ENCODE assay signal across 8 cellular contexts in genomic region chr16:1929578-1930337, GRCh38. TPM values are rescaled to one million over a fixed set of nuclear protein-coding genes. Genes with fewer than 3 reads are reported as not detected.
DNase-seq lines count a peak whose midpoint lies in the region; ATAC-seq and TF ChIP-seq lines count a peak whose summit lies in the region.

No MANE protein-coding gene starts in this region.

- peak; percentile 62 for ATAC-seq in GM19468 (IDR thresholded peaks at IDR 0.05; ENCODE audit: extremely low read depth, unreplicated experiment)

- H3K27me3 ChIP-seq in NT2/D1 (ENCODE audit: insufficient read depth, insufficient read length), result peaks cover 8% of the 10 kb centered on the region

- peaks cover 20% of the 10 kb centered on the region for H3K4me1 ChIP-seq in NT2/D1 (ENCODE audit: insufficient read depth, insufficient read length)

- H3K9me3 ChIP-seq in NT2/D1 (ENCODE audit: insufficient read depth, low read length), result peaks cover 8% of the 10 kb centered on the region; the same call in 1 of the 2 replicates

- H3K9ac ChIP-seq in NT2/D1 (ENCODE audit: insufficient read length, low read depth), result peak overlapping the region; percentile 61

- H3K36me3 ChIP-seq in NT2/D1 (ENCODE audit: insufficient read depth, insufficient read length, low read length), result no peaks in the 10 kb centered on the region

- peak; percentile 73 for TF ChIP-seq CTCF in epithelial cell of proximal tubule (conservative IDR thresholded peaks at IDR 0.05; ENCODE audit: low read depth, low read length)

- DNase-seq in COLO668 (lab: John Stamatoyannopoulos, UW; ENCODE audit: unreplicated experiment) (peak; percentile 91), HS-27A (ENCODE audit: low read depth) (peak; percentile 29), NT2/D1 (ENCODE audit: low read depth, low spot score) (peak; percentile 71), epithelial cell of proximal tubule (ENCODE audit: low read depth) (no peak), mucosa of gallbladder (ENCODE audit: low spot score) (peak; percentile 90)
- DNase-seq in activated CD8-positive, alpha-beta memory T cell treated with anti-CD3 and anti-CD28 coated beads, Interleukin-2, amount 50 U/mL, for 4 hours, result peak; percentile 94
- peak; percentile 91 to 93 for DNase-seq in stimulated activated CD8-positive, alpha-beta memory T cell treated with anti-CD3 and anti-CD28 coated beads, Interleukin-2, amount 100 ng/mL, for 48 hours (ENCODE audit: low read depth in 2 of 2)

- H3K4me3 ChIP-seq in NT2/D1 (ENCODE audit: insufficient read length, low read depth), result peak overlapping the region; percentile 38
- peak overlapping the region; percentile 64 for H3K4me3 ChIP-seq in epithelial cell of proximal tubule (ENCODE audit: low read depth, low read length)

RNA-seq across cellular contexts. Expression of gene HS3ST6, which starts 11.5 kb away (rescaled TPM):
- total RNA-seq in epithelial cell of proximal tubule (not detected in 2 replicates), mucosa of gallbladder (not detected)

RNA-seq across cellular contexts. Expression of gene MSRB1, which starts 13.2 kb away (rescaled TPM):
- total RNA-seq in epithelial cell of proximal tubule (8.6 and 22.0 TPM in 2 replicates), mucosa of gallbladder (41.2 TPM)

RNA-seq across cellular contexts. Expression of gene RPL3L, which starts 24.7 kb away (rescaled TPM):
- total RNA-seq in epithelial cell of proximal tubule (not detected in 2 replicates), mucosa of gallbladder (not detected)

RNA-seq across cellular contexts. Expression of gene NDUFB10, which starts 29.6 kb away (rescaled TPM):
- total RNA-seq in epithelial cell of proximal tubule (236 and 407 TPM in 2 replicates), mucosa of gallbladder (145 TPM)

RNA-seq across cellular contexts. Expression of gene RPS2, which starts 34.9 kb away (rescaled TPM):
- 2,813 and 2,878 TPM in 2 replicates for total RNA-seq in epithelial cell of proximal tubule
- total RNA-seq in mucosa of gallbladder, result 1,121 TPM
